In genomic region chr7:106747804-106748203, GRCh38 we compare ENCODE assay signal across 25 cellular contexts.
DNase-seq lines count a peak whose midpoint lies in the region; ATAC-seq, FAIRE-seq and TF ChIP-seq lines count a peak whose summit lies in the region.
"Had no signal": no experiment of that assay in that cellular context is flagged by ENCODE, and none has a peak within 500 bp of the region (broad histone marks: within the 10 kb centered on the region; RNA-seq: fewer than 3 reads in every experiment).

No MANE protein-coding gene starts in this region.

- ATAC-seq in gastroesophageal sphincter (no peak), sciatic nerve (peak; percentile 61)
- ATAC-seq: activated CD4-positive, alpha-beta T cell treated with anti-CD3 and anti-CD28 coated beads for 36 hours; activated T-cell treated with anti-CD3 and anti-CD28 coated beads, Interleukin-2, amount 50 U/mL, for 4 hours had no signal

- peaks cover 10% of the 10 kb centered on the region for H3K4me1 ChIP-seq in left ventricle myocardium inferior
- peaks cover 0 to 15% (median 0%) of the 10 kb centered on the region in 3 donors for H3K4me1 ChIP-seq in gastroesophageal sphincter
- H3K4me1 ChIP-seq: BE2C had no signal

- no peak for FAIRE-seq in H54 (lab: Jason Lieb, UNC)
- FAIRE-seq: colon, GM18507, HTR-8/SVneo, keratinocyte had no signal

- H3K4me3 ChIP-seq in left ventricle myocardium inferior = no peak overlapping the region
- H3K4me3 ChIP-seq in gastroesophageal sphincter = no peak overlapping the region
- H3K4me3 ChIP-seq: tibial nerve had no signal

- H3K36me3 ChIP-seq in left ventricle myocardium inferior (no peaks in the 10 kb centered on the region), gastroesophageal sphincter (no peaks in the 10 kb centered on the region)
- H3K36me3 ChIP-seq: BE2C, neutrophil, tibial nerve had no signal

- no peaks in the 10 kb centered on the region for H3K27me3 ChIP-seq in left ventricle myocardium inferior (ENCODE audit: low read depth)
- no peaks in the 10 kb centered on the region for H3K27me3 ChIP-seq in gastroesophageal sphincter
- H3K27me3 ChIP-seq: BE2C, neutrophil, tibial nerve had no signal

- H3K27ac ChIP-seq in left ventricle myocardium inferior (replicated peaks) (peak overlapping the region; percentile 4), gastroesophageal sphincter (peak overlapping the region in 3 of 4 donors; percentile 29 to 62 (median 53))
- H3K27ac ChIP-seq: neutrophil had no signal

- no peak for TF ChIP-seq CTCF in left ventricle myocardium inferior (IDR thresholded peaks at IDR 0.05; ENCODE audit: borderline replicate concordance)
- no peak for TF ChIP-seq CTCF in gastroesophageal sphincter (IDR thresholded peaks at IDR 0.05)

- DNase-seq in left ventricle myocardium inferior (no peak), cardiac septum (ENCODE audit: low spot score) (no peak), sciatic nerve (ENCODE audit: low spot score) (no peak), SKM-1 treated with dmso at 0.1 percent for 144 hours (lab: John Stamatoyannopoulos, UW; ENCODE audit: unreplicated experiment) (no peak), ecto neural progenitor cell (ENCODE audit: low spot score) (no peak), H54 (ENCODE audit: insufficient read length, low spot score) (no peak), NCI-H146 treated with DMSO at 0.1 percent for 48 hours (lab: John Stamatoyannopoulos, UW; ENCODE audit: unreplicated experiment) (no peak)
- DNase-seq: activated CD4-positive, alpha-beta T cell treated with anti-CD3 and anti-CD28 coated beads for 36 hours; activated naive CD4-positive, alpha-beta T cell treated with Interleukin-2 at 50 U/mL for 16 hours; activated T-cell treated with anti-CD3 and anti-CD28 coated beads, Interleukin-2, amount 50 U/mL, for 4 hours; BE2C; GDM1; H7; NCI-H1694 treated with DMSO at 0.1 percent for 48 hours; NCI-H69; RPMI8226; stimulated activated CD4-positive, alpha-beta T cell treated with anti-CD3 and anti-CD28 coated beads, Interleukin-4, amount 100 ng/mL, for 1 hour; stimulated activated naive CD4-positive, alpha-beta T cell had no signal

- intact Hi-C loops in left ventricle myocardium inferior (cut with micrococcal nuclease) (loop anchor here (5.0 kb wide), 1 partner anchor 576 kb away; no protein-coding TSS in a partner anchor), cardiac septum (cut with DNase I) (no loop called here), sciatic nerve (cut with DNase I) (no loop called here)

- 25 to 33% methylated on average over 2 of the region's 2 CpGs for WGBS in gastroesophageal sphincter (ENCODE audit: low coverage in 1 of 2), 2 donors

- no peak for TF ChIP-seq EP300 in gastroesophageal sphincter (IDR thresholded peaks at IDR 0.05)

- H3K9me3 ChIP-seq in left ventricle myocardium inferior (replicated peaks) (no peaks in the 10 kb centered on the region), gastroesophageal sphincter (no peaks in the 10 kb centered on the region)
- H3K9me3 ChIP-seq: BE2C, neutrophil, tibial nerve had no signal

- no peak for TF ChIP-seq POLR2A in gastroesophageal sphincter (IDR thresholded peaks at IDR 0.05)
- TF ChIP-seq POLR2A in H54 (IDR thresholded peaks at IDR 0.05; ENCODE audit: low read depth, low read length) = no peak
